11 cellular contexts compared by ENCODE assay signal in genomic region chr3:157066335-157067071, GRCh38.
DNase-seq lines count a peak whose midpoint lies in the region; ATAC-seq and TF ChIP-seq lines count a peak whose summit lies in the region.
"Had no signal": no experiment of that assay in that cellular context is flagged by ENCODE, and none has a peak within 500 bp of the region (broad histone marks: within the 10 kb centered on the region; RNA-seq: fewer than 3 reads in every experiment).

No MANE protein-coding gene starts in this region.

- POLR2A ChIA-PET in activated CD8-positive, alpha-beta T cell treated with anti-CD3 and anti-CD28 coated beads for 36 hours (lab: Charles Lee), result interaction anchor here (0.8 kb wide), 1 partner anchor 54 kb away, joined by 3 read pairs; no protein-coding TSS in a partner anchor

- no peak for DNase-seq in T-helper 1 cell
- DNase-seq in activated CD8-positive, alpha-beta T cell treated with anti-CD3 and anti-CD28 coated beads for 36 hours, result no peak
- peak; percentile 58 for DNase-seq in inferior parietal cortex (ENCODE audit: extremely low spot score)
- peak; percentile 92 for DNase-seq in stromal cell of bone marrow (ENCODE audit: low read depth)
- no peak for DNase-seq in SW480 (ENCODE audit: low spot score)
- DNase-seq in iPS-NIHi7 (ENCODE audit: extremely low spot score), result no peak
- DNase-seq: left cardiac atrium, NCI-H2081 had no signal

- H3K4me1 Mint-ChIP-seq in T-helper 1 cell treated with Interleukin-12 subunit alpha and Interleukin-12 subunit beta and Interleukin-4 antibody, amounts not matched to agents 30 μg/mL and 1 μg/mL, for 36 hours (ENCODE audit: low read depth), result peaks cover 31% of the 10 kb centered on the region
- peaks cover 22% of the 10 kb centered on the region for H3K4me1 Mint-ChIP-seq in activated CD8-positive, alpha-beta T cell treated with anti-CD3 and anti-CD28 coated beads for 36 hours (ENCODE audit: low read depth)

- H3K36me3 Mint-ChIP-seq in T-helper 1 cell treated with Interleukin-12 subunit alpha and Interleukin-12 subunit beta and Interleukin-4 antibody, amounts not matched to agents 30 μg/mL and 1 μg/mL, for 36 hours (ENCODE audit: low read depth), result no peaks in the 10 kb centered on the region
- no peaks in the 10 kb centered on the region for H3K36me3 Mint-ChIP-seq in activated CD8-positive, alpha-beta T cell treated with anti-CD3 and anti-CD28 coated beads for 36 hours (ENCODE audit: low read depth)

- H3K27ac Mint-ChIP-seq in T-helper 1 cell treated with Interleukin-12 subunit alpha and Interleukin-12 subunit beta and Interleukin-4 antibody, amounts not matched to agents 30 μg/mL and 1 μg/mL, for 36 hours, result peak overlapping the region; percentile 22
- H3K27ac Mint-ChIP-seq in activated CD8-positive, alpha-beta T cell treated with anti-CD3 and anti-CD28 coated beads for 36 hours, result peak overlapping the region; percentile 26

- TF ChIP-seq CTCF in activated CD8-positive, alpha-beta T cell treated with anti-CD3 and anti-CD28 coated beads for 36 hours (IDR thresholded peaks at IDR 0.05), result no peak

- intact Hi-C loops in activated CD8-positive, alpha-beta T cell treated with anti-CD3 and anti-CD28 coated beads for 36 hours (cut with micrococcal nuclease), result no loop called here

- H3K9me3 Mint-ChIP-seq in T-helper 1 cell treated with Interleukin-12 subunit alpha and Interleukin-12 subunit beta and Interleukin-4 antibody, amounts not matched to agents 30 μg/mL and 1 μg/mL, for 36 hours, result no peaks in the 10 kb centered on the region
- H3K9me3 Mint-ChIP-seq in activated CD8-positive, alpha-beta T cell treated with anti-CD3 and anti-CD28 coated beads for 36 hours, result no peaks in the 10 kb centered on the region

- peaks cover 10% of the 10 kb centered on the region for H3K27me3 Mint-ChIP-seq in T-helper 1 cell treated with Interleukin-12 subunit alpha and Interleukin-12 subunit beta and Interleukin-4 antibody, amounts not matched to agents 30 μg/mL and 1 μg/mL, for 36 hours (ENCODE audit: low read depth)
- no peaks in the 10 kb centered on the region for H3K27me3 Mint-ChIP-seq in activated CD8-positive, alpha-beta T cell treated with anti-CD3 and anti-CD28 coated beads for 36 hours

- ATAC-seq in activated CD8-positive, alpha-beta T cell treated with anti-CD3 and anti-CD28 coated beads for 36 hours, result no peak
- ATAC-seq in HG03280 (IDR thresholded peaks at IDR 0.05; ENCODE audit: unreplicated experiment), result no peak
- ATAC-seq: A549 had no signal

- CTCF ChIA-PET in activated CD8-positive, alpha-beta T cell treated with anti-CD3 and anti-CD28 coated beads for 36 hours (lab: Charles Lee), result interaction anchor here (0.9 to 3.5 kb wide), 4 partner anchors 10 to 71 kb away, joined by 3 to 12 read pairs (median 8); no protein-coding TSS in a partner anchor

- peak overlapping the region; percentile 33 for H3K4me3 Mint-ChIP-seq in T-helper 1 cell treated with Interleukin-12 subunit alpha and Interleukin-12 subunit beta and Interleukin-4 antibody, amounts not matched to agents 30 μg/mL and 1 μg/mL, for 36 hours
- no peak overlapping the region for H3K4me3 Mint-ChIP-seq in activated CD8-positive, alpha-beta T cell treated with anti-CD3 and anti-CD28 coated beads for 36 hours

Comparison
In these comparisons a context has a peak if more than half of its experiments do, and no peak if none do; other contexts are left out.
1. DNase-seq: peak in inferior parietal cortex (single experiment) and stromal cell of bone marrow (single experiment); none in T-helper 1 cell (0 of 5), activated CD8-positive, alpha-beta T cell treated with anti-CD3 and anti-CD28 coated beads for 36 hours (single experiment), SW480 (single experiment) and iPS-NIHi7 (single experiment).